8 cellular contexts compared by ENCODE assay signal in the genomic region with DNA sequence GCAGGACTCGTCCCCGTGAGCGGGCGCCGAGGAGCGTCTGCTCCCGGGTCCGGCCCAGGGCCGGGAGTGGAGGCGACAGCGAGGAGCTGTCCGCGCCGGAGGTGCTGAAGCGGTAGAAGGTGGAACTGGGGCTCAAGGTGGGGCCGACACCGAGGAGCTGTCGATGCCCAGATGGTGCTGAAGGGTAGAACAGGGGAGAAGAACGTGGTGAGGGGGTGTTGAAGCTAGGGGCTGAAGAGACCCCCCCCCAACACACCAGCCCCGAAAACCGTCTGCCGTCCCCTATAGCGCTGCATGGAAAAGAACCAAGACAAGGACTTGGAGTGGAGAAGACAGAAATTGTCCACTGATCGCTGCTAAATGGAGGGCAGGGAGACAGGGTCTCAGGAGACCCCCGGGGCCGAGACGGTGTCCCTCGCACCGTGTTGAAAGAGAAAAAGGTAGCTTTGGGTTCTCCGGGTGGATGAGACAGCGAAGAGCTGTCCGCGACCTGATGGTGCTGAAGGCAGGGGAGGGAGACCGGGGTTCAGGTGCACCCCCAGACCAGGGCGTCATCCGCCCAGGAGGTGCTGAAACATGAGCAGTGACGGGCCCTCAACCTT. TPM values are rescaled to one million over a fixed set of nuclear protein-coding genes. Genes with fewer than 3 reads are reported as not detected.
A peak's percentile ranks its signal among the peaks of the same experiment; 100 is the strongest.
DNase-seq lines count a peak whose midpoint lies in the region; ATAC-seq and TF ChIP-seq lines count a peak whose summit lies in the region.

No MANE protein-coding gene starts in this region.

- H3K36me3 Mint-ChIP-seq in activated CD4-positive, alpha-beta memory T cell treated with anti-CD3 and anti-CD28 coated beads, Interleukin-2, amount 10 ng/mL, durations not matched to agents 7 days and 5 days (ENCODE audit: low read depth): no peaks in the 10 kb centered on the region

- no peak for ATAC-seq in GM19467 (IDR thresholded peaks at IDR 0.05; ENCODE audit: unreplicated experiment)
- no peak for ATAC-seq in HG02840 (IDR thresholded peaks at IDR 0.05; ENCODE audit: low FRiP score, unreplicated experiment)

- H3K4me3 Mint-ChIP-seq in activated CD4-positive, alpha-beta memory T cell treated with anti-CD3 and anti-CD28 coated beads, Interleukin-2, amount 10 ng/mL, durations not matched to agents 7 days and 5 days: no peak overlapping the region

- no peak for TF ChIP-seq CTCF in fibroblast of pulmonary artery (IDR thresholded peaks at IDR 0.05; ENCODE audit: low read length, missing control alignments)

- POLR2A ChIA-PET in activated CD4-positive, alpha-beta memory T cell treated with anti-CD3 and anti-CD28 coated beads, Interleukin-2, amount 10 ng/mL, durations not matched to agents 7 days and 5 days (lab: Charles Lee): interaction anchor here (0.8 to 1.5 kb wide), 4 partner anchors 14 to 185 kb away, joined by 3 to 4 read pairs (median 3); partner anchors contain the start of genes JUND and SSBP4

- H3K27me3 Mint-ChIP-seq in activated CD4-positive, alpha-beta memory T cell treated with anti-CD3 and anti-CD28 coated beads, Interleukin-2, amount 10 ng/mL, durations not matched to agents 7 days and 5 days: peaks cover 36% of the 10 kb centered on the region

- H3K9me3 Mint-ChIP-seq in activated CD4-positive, alpha-beta memory T cell treated with anti-CD3 and anti-CD28 coated beads, Interleukin-2, amount 10 ng/mL, durations not matched to agents 7 days and 5 days: peaks cover 2% of the 10 kb centered on the region

- H3K4me1 Mint-ChIP-seq in activated CD4-positive, alpha-beta memory T cell treated with anti-CD3 and anti-CD28 coated beads, Interleukin-2, amount 10 ng/mL, durations not matched to agents 7 days and 5 days: peaks cover 4% of the 10 kb centered on the region

- H3K27ac Mint-ChIP-seq in activated CD4-positive, alpha-beta memory T cell treated with anti-CD3 and anti-CD28 coated beads, Interleukin-2, amount 10 ng/mL, durations not matched to agents 7 days and 5 days: no peak overlapping the region

- H3K4me3 ChIP-seq in fibroblast of pulmonary artery (replicated peaks; ENCODE audit: low read depth, low read length): no peak overlapping the region

- CTCF ChIA-PET in activated CD4-positive, alpha-beta memory T cell treated with anti-CD3 and anti-CD28 coated beads, Interleukin-2, amount 10 ng/mL, durations not matched to agents 7 days and 5 days (lab: Charles Lee): interaction anchor here (0.9 to 4.4 kb wide), 3 partner anchors 9 to 29 kb away, joined by 4 to 22 read pairs (median 11); no protein-coding TSS in a partner anchor

- DNase-seq in EH (ENCODE audit: low read depth) (peak; percentile 55), LoVo (ENCODE audit: low spot score) (peak; percentile 60), fibroblast of pulmonary artery (ENCODE audit: low read depth) (peak; percentile 54), NAMALWA (ENCODE audit: low spot score) (no peak)
- DNase-seq in activated CD4-positive, alpha-beta memory T cell treated with anti-CD3 and anti-CD28 coated beads, Interleukin-2, amount 10 ng/mL, durations not matched to agents 7 days and 5 days: peak; percentile 66
- DNase-seq in stimulated activated CD4-positive, alpha-beta T cell treated with anti-CD3 and anti-CD28 coated beads, Interleukin-12 subunit alpha, Interleukin-12 subunit beta, amount 100 ng/mL, for 4 hours: peak; percentile 44

RNA-seq across cellular contexts. Expression of gene PDE4C, which starts 7.1 kb away (rescaled TPM):
- total RNA-seq in activated CD4-positive, alpha-beta memory T cell treated with anti-CD3 and anti-CD28 coated beads, Interleukin-2, amount 10 ng/mL, durations not matched to agents 7 days and 5 days: under 1 TPM; 0.13 to 0.18 TPM

RNA-seq across cellular contexts. Expression of gene RAB3A, which starts 29.5 kb away (rescaled TPM):
- 1 to 10 TPM; 3.7 to 5.3 TPM for total RNA-seq in activated CD4-positive, alpha-beta memory T cell treated with anti-CD3 and anti-CD28 coated beads, Interleukin-2, amount 10 ng/mL, durations not matched to agents 7 days and 5 days

RNA-seq across cellular contexts. Expression of gene MPV17L2, which starts 40.3 kb away (rescaled TPM):
- total RNA-seq in activated CD4-positive, alpha-beta memory T cell treated with anti-CD3 and anti-CD28 coated beads, Interleukin-2, amount 10 ng/mL, durations not matched to agents 7 days and 5 days: 1 to 10 TPM; 6.2 to 6.3 TPM

RNA-seq across cellular contexts. Expression of gene IQCN, which starts 40.9 kb away (rescaled TPM):
- total RNA-seq in activated CD4-positive, alpha-beta memory T cell treated with anti-CD3 and anti-CD28 coated beads, Interleukin-2, amount 10 ng/mL, durations not matched to agents 7 days and 5 days: 1 to 10 TPM; 1.6 to 1.7 TPM

RNA-seq across cellular contexts. Expression of gene JUND, which starts 48.1 kb away (rescaled TPM):
- 100 to 1,000 TPM; 390 to 402 TPM for total RNA-seq in activated CD4-positive, alpha-beta memory T cell treated with anti-CD3 and anti-CD28 coated beads, Interleukin-2, amount 10 ng/mL, durations not matched to agents 7 days and 5 days
